In genomic region chr3:128095222-128095703, GRCh38 we compare ENCODE assay signal across 1 cellular context.
TF ChIP-seq lines count a peak whose summit lies in the region.

No MANE protein-coding gene starts in this region.

TF ChIP-seq in HepG2, 621 proteins besides CTCF, POLR2A, EP300 and RAD21 (continues in another document):
- no peak for TF ChIP-seq FOXO1 (CRISPR knock-in tag; IDR thresholded peaks at IDR 0.05)
- TF ChIP-seq ZNF432 (CRISPR knock-in tag; IDR thresholded peaks at IDR 0.05; ENCODE audit: borderline replicate concordance), result no peak
- TF ChIP-seq ZMYM4 (CRISPR knock-in tag; IDR thresholded peaks at IDR 0.05), result no peak
- no peak for TF ChIP-seq SP2 (CRISPR knock-in tag; IDR thresholded peaks at IDR 0.05)
- TF ChIP-seq ZNF564 (CRISPR knock-in tag; IDR thresholded peaks at IDR 0.05), result no peak
- peak; percentile 41; the same call in 1 of the 2 replicates for TF ChIP-seq AHR (CRISPR knock-in tag; IDR thresholded peaks at IDR 0.05)
- no peak for TF ChIP-seq ZNF607 (CRISPR knock-in tag; IDR thresholded peaks at IDR 0.05; ENCODE audit: borderline replicate concordance)
- no peak for TF ChIP-seq EZH2 (conservative IDR thresholded peaks at IDR 0.05; ENCODE audit: low read depth, low read length)
- TF ChIP-seq, protein P1, sequence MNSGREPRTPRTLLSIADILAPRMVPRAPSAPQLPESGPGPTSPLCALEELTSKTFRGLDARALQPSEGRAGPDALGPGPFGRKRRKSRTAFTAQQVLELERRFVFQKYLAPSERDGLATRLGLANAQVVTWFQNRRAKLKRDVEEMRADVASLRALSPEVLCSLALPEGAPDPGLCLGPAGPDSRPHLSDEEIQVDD (CRISPR knock-in tag; IDR thresholded peaks at IDR 0.05; ENCODE audit: borderline replicate concordance), result no peak
- TF ChIP-seq DR1 (CRISPR knock-in tag; IDR thresholded peaks at IDR 0.05), result no peak
- no peak for TF ChIP-seq HNRNPH1 (optimal IDR thresholded peaks at IDR 0.05; ENCODE audit: low read depth, low read length)
- no peak for TF ChIP-seq ZNF160 (CRISPR knock-in tag; IDR thresholded peaks at IDR 0.05)
- TF ChIP-seq, protein P2, sequence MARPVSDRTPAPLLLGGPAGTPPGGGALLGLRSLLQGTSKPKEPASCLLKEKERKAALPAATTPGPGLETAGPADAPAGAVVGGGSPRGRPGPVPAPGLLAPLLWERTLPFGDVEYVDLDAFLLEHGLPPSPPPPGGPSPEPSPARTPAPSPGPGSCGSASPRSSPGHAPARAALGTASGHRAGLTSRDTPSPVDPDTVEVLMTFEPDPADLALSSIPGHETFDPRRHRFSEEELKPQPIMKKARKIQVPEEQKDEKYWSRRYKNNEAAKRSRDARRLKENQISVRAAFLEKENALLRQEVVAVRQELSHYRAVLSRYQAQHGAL (CRISPR knock-in tag; IDR thresholded peaks at IDR 0.05; ENCODE audit: not compliant biosample characterization), result no peak
- no peak for TF ChIP-seq HES4 (CRISPR knock-in tag; IDR thresholded peaks at IDR 0.05; ENCODE audit: borderline replicate concordance)
- no peak for TF ChIP-seq ZNF562 (CRISPR knock-in tag; IDR thresholded peaks at IDR 0.05; ENCODE audit: borderline replicate concordance)
- TF ChIP-seq ASH2L (IDR thresholded peaks at IDR 0.05; ENCODE audit: insufficient read length, low read depth, low read length), result no peak
- 0 out of 2 replicates have a peak, but pooled peaks have one; percentile 37 for TF ChIP-seq ZSCAN25 (CRISPR knock-in tag; IDR thresholded peaks at IDR 0.05)
- no peak for TF ChIP-seq MLX (CRISPR knock-in tag; IDR thresholded peaks at IDR 0.05)
- TF ChIP-seq KIAA2018 (CRISPR knock-in tag; IDR thresholded peaks at IDR 0.05; ENCODE audit: borderline replicate concordance), result no peak
- TF ChIP-seq MAZ (IDR thresholded peaks at IDR 0.05; ENCODE audit: borderline replicate concordance, low read depth, low read length), result no peak
- TF ChIP-seq MAZ (CRISPR knock-in tag; IDR thresholded peaks at IDR 0.05; ENCODE audit: low read depth), result no peak
- TF ChIP-seq, protein P3, sequence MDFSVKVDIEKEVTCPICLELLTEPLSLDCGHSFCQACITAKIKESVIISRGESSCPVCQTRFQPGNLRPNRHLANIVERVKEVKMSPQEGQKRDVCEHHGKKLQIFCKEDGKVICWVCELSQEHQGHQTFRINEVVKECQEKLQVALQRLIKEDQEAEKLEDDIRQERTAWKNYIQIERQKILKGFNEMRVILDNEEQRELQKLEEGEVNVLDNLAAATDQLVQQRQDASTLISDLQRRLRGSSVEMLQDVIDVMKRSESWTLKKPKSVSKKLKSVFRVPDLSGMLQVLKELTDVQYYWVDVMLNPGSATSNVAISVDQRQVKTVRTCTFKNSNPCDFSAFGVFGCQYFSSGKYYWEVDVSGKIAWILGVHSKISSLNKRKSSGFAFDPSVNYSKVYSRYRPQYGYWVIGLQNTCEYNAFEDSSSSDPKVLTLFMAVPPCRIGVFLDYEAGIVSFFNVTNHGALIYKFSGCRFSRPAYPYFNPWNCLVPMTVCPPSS (IDR thresholded peaks at IDR 0.05), result no peak
- TF ChIP-seq TAF15 (IDR thresholded peaks at IDR 0.05; ENCODE audit: low read depth, low read length, poor library complexity, severe bottlenecking), result no peak
- TF ChIP-seq ZNF335 (CRISPR knock-in tag; IDR thresholded peaks at IDR 0.05), result no peak
- TF ChIP-seq, protein P4, sequence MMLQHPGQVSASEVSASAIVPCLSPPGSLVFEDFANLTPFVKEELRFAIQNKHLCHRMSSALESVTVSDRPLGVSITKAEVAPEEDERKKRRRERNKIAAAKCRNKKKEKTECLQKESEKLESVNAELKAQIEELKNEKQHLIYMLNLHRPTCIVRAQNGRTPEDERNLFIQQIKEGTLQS (CRISPR knock-in tag; IDR thresholded peaks at IDR 0.05), result no peak
- no peak for TF ChIP-seq CEBPB (IDR thresholded peaks at IDR 0.05; ENCODE audit: borderline replicate concordance, low read depth, low read length)
- no peak for TF ChIP-seq AHDC1 (CRISPR knock-in tag; IDR thresholded peaks at IDR 0.05; ENCODE audit: borderline replicate concordance)
- TF ChIP-seq, protein P5, sequence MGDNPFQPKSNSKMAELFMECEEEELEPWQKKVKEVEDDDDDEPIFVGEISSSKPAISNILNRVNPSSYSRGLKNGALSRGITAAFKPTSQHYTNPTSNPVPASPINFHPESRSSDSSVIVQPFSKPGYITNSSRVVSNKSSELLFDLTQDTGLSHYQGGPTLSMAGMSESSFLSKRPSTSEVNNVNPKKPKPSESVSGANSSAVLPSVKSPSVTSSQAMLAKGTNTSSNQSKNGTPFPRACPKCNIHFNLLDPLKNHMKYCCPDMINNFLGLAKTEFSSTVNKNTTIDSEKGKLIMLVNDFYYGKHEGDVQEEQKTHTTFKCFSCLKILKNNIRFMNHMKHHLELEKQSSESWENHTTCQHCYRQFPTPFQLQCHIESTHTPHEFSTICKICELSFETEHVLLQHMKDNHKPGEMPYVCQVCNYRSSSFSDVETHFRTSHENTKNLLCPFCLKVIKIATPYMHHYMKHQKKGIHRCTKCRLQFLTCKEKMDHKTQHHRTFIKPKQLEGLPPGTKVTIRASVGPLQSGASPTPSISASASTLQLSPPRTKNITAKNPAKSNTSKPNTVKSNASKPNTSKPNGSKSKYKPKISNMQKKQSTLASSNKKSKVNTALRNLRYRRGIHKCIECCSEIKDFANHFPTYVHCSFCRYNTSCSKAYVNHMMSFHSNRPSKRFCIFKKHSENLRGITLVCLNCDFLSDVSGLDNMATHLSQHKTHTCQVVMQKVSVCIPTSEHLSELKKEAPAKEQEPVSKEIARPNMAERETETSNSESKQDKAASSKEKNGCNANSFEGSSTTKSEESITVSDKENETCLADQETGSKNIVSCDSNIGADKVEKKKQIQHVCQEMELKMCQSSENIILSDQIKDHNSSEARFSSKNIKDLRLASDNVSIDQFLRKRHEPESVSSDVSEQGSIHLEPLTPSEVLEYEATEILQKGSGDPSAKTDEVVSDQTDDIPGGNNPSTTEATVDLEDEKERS (CRISPR knock-in tag; IDR thresholded peaks at IDR 0.05), result no peak
- peak; percentile 17; the same call in 1 of the 2 replicates for TF ChIP-seq HNF4A (CRISPR knock-in tag; IDR thresholded peaks at IDR 0.05)
- TF ChIP-seq MYC (CRISPR knock-in tag; IDR thresholded peaks at IDR 0.05; ENCODE audit: borderline replicate concordance), result no peak
- no peak for TF ChIP-seq HNRNPLL (IDR thresholded peaks at IDR 0.05; ENCODE audit: low read depth, low read length, poor library complexity, severe bottlenecking)
- TF ChIP-seq ZNF367 (CRISPR knock-in tag; IDR thresholded peaks at IDR 0.05; ENCODE audit: borderline replicate concordance), result no peak
- no peak for TF ChIP-seq ZNF276 (CRISPR knock-in tag; IDR thresholded peaks at IDR 0.05; ENCODE audit: low read depth)
- TF ChIP-seq ARID2 (CRISPR knock-in tag; IDR thresholded peaks at IDR 0.05; ENCODE audit: borderline replicate concordance), result no peak
- TF ChIP-seq ZBTB38 (CRISPR knock-in tag; IDR thresholded peaks at IDR 0.05), result peak; percentile 56; the same call in 1 of the 2 replicates
- TF ChIP-seq ZNF703 (CRISPR knock-in tag; IDR thresholded peaks at IDR 0.05; ENCODE audit: borderline replicate concordance), result no peak
- TF ChIP-seq ZBTB3 (CRISPR knock-in tag; IDR thresholded peaks at IDR 0.05; ENCODE audit: borderline replicate concordance, low read depth), result no peak
- TF ChIP-seq SRSF4 (IDR thresholded peaks at IDR 0.05; ENCODE audit: low read depth, low read length, poor library complexity, severe bottlenecking), result no peak
